In genomic region chr3:4980229-4981159, GRCh38 we compare ENCODE assay signal across 1 cellular context.
TF ChIP-seq lines count a peak whose summit lies in the region.

No MANE protein-coding gene starts in this region.

TF ChIP-seq in K562, 482 proteins besides CTCF, POLR2A, EP300 and RAD21 (continued from another document and continues in another):
- TF ChIP-seq CHAMP1 (IDR thresholded peaks at IDR 0.05) (no peak), TEAD1 (CRISPR knock-in tag; IDR thresholded peaks at IDR 0.05) (peak in 1 of 2 experiments; percentile 89; a peak in 3 of 4 replicates), RHOXF2B (CRISPR knock-in tag; conservative IDR thresholded peaks at IDR 0.05) (no peak), MITF (IDR thresholded peaks at IDR 0.05) (0 out of 2 replicates have a peak, but pooled peaks have one; percentile 45), ZNF507 (tag; conservative IDR thresholded peaks at IDR 0.05) (no peak), CBX2 (IDR thresholded peaks at IDR 0.05; ENCODE audit: insufficient read depth, low read length, poor library complexity, severe bottlenecking) (no peak), SMARCA4 (IDR thresholded peaks at IDR 0.05) (peak; percentile 70; the same call in 1 of the 2 replicates), ZNF780A (CRISPR knock-in tag; IDR thresholded peaks at IDR 0.05) (no peak; the same call in 1 of the 2 replicates), RBM15 (IDR thresholded peaks at IDR 0.05; ENCODE audit: insufficient read depth, low read length) (no peak), PYGO2 (tag; IDR thresholded peaks at IDR 0.05) (no peak), PRPF4 (IDR thresholded peaks at IDR 0.05; ENCODE audit: insufficient read depth, low read depth, low read length, poor library complexity, severe bottlenecking) (no peak), PRMT5 (CRISPR knock-in tag; IDR thresholded peaks at IDR 0.05) (no peak), SIX5 (IDR thresholded peaks at IDR 0.05; ENCODE audit: borderline replicate concordance in 1 of 2, insufficient read depth in 1 of 2, low read depth in 1 of 2, low read length in 2 of 2) (no peak), MTA3 (IDR thresholded peaks at IDR 0.05; ENCODE audit: borderline replicate concordance) (peak; percentile 71; the same call in 1 of the 2 replicates), RAD51 (IDR thresholded peaks at IDR 0.05; ENCODE audit: borderline replicate concordance, low read depth) (peak; percentile 40; the same call in 1 of the 2 replicates), ZKSCAN8 (CRISPR knock-in tag; IDR thresholded peaks at IDR 0.05) (no peak), ZNF77 (CRISPR knock-in tag; IDR thresholded peaks at IDR 0.05) (no peak), NFE2 (IDR thresholded peaks at IDR 0.05; ENCODE audit: low read depth) (peak; percentile 98), ZBTB43 (CRISPR knock-in tag; IDR thresholded peaks at IDR 0.05) (peak; percentile 73), ZC3H8 (IDR thresholded peaks at IDR 0.05) (no peak), GTF2F1 (IDR thresholded peaks at IDR 0.05; ENCODE audit: low read depth, low read length) (0 out of 2 replicates have a peak, but pooled peaks have one; percentile 30), SETDB1 (IDR thresholded peaks at IDR 0.05; ENCODE audit: low read length) (no peak), PHF21A (IDR thresholded peaks at IDR 0.05; ENCODE audit: borderline replicate concordance, low read depth) (no peak), ARID3B (CRISPR knock-in tag; IDR thresholded peaks at IDR 0.05; ENCODE audit: borderline replicate concordance) (peak; percentile 24; the same call in 1 of the 2 replicates), SMARCB1 (IDR thresholded peaks at IDR 0.05; ENCODE audit: insufficient read length, low read depth) (peak; percentile 81), XRCC4 (IDR thresholded peaks at IDR 0.05; ENCODE audit: extremely low read depth, insufficient read depth, insufficient read length) (no peak), CHD1 (IDR thresholded peaks at IDR 0.05; ENCODE audit: low read length) (peak; percentile 46), FOXP4 (CRISPR knock-in tag; IDR thresholded peaks at IDR 0.05; ENCODE audit: borderline replicate concordance) (no peak; the same call in 1 of the 2 replicates), ZNF197 (CRISPR knock-in tag; IDR thresholded peaks at IDR 0.05; ENCODE audit: low read depth) (no peak), FOXM1 (IDR thresholded peaks at IDR 0.05; ENCODE audit: low read depth) (no peak), FOXM1 (CRISPR knock-in tag; IDR thresholded peaks at IDR 0.05; ENCODE audit: low read depth) (no peak), ZNF121 (CRISPR knock-in tag; conservative IDR thresholded peaks at IDR 0.05) (no peak), MLLT1 (IDR thresholded peaks at IDR 0.05) (peak; percentile 95), PCBP1 (IDR thresholded peaks at IDR 0.05; ENCODE audit: low read depth, low read length, poor library complexity, severe bottlenecking) (no peak), MYC (IDR thresholded peaks at IDR 0.05; ENCODE audit: low read depth, low read length) (peak; percentile 86), MYC (CRISPR knock-in tag; IDR thresholded peaks at IDR 0.05; ENCODE audit: borderline replicate concordance, low read depth) (no peak), HMBOX1 (IDR thresholded peaks at IDR 0.05) (peak; percentile 85), BRD9 (IDR thresholded peaks at IDR 0.05; ENCODE audit: low read depth, partially characterized antibody) (no peak), SNAPC5 (CRISPR knock-in tag; IDR thresholded peaks at IDR 0.05) (no peak), KDM1A (IDR thresholded peaks at IDR 0.05) (no peak), ZNF408 (CRISPR knock-in tag; IDR thresholded peaks at IDR 0.05; ENCODE audit: low read depth) (no peak), ZBTB8A (IDR thresholded peaks at IDR 0.05; ENCODE audit: partially characterized antibody) (no peak), ZNF561 (CRISPR knock-in tag; conservative IDR thresholded peaks at IDR 0.05) (no peak), HNRNPUL1 (IDR thresholded peaks at IDR 0.05; ENCODE audit: low read length) (0 out of 2 replicates have a peak, but pooled peaks have one; percentile 35), HNRNPLL (IDR thresholded peaks at IDR 0.05; ENCODE audit: low read depth, low read length, poor library complexity, severe bottlenecking) (peak; percentile 21), POLR2H (tag; IDR thresholded peaks at IDR 0.05; ENCODE audit: low read depth) (no peak), ZBTB49 (CRISPR knock-in tag; IDR thresholded peaks at IDR 0.05; ENCODE audit: borderline replicate concordance) (peak; percentile 50; the same call in 1 of the 2 replicates), ARID2 (IDR thresholded peaks at IDR 0.05) (no peak), RFX5 (IDR thresholded peaks at IDR 0.05; ENCODE audit: low read depth, low read length) (peak; percentile 13; the same call in 1 of the 2 replicates), SIN3A (IDR thresholded peaks at IDR 0.05; ENCODE audit: borderline replicate concordance in 2 of 2, control insufficient read depth in 1 of 2, low read depth in 2 of 2, low read length in 2 of 2) (peak in 1 of 2 experiments; percentile 85; a peak in 3 of 4 replicates), CREB3 (tag; conservative IDR thresholded peaks at IDR 0.05; ENCODE audit: low read depth) (no peak), TCFL5 (CRISPR knock-in tag; conservative IDR thresholded peaks at IDR 0.05) (no peak), DDX20 (tag; IDR thresholded peaks at IDR 0.05; ENCODE audit: low read depth) (no peak), GABPA (tag; conservative IDR thresholded peaks at IDR 0.05; ENCODE audit: low read depth) (no peak)
